Comparison of ENCODE assay signal across 8 cellular contexts in the genomic region with DNA sequence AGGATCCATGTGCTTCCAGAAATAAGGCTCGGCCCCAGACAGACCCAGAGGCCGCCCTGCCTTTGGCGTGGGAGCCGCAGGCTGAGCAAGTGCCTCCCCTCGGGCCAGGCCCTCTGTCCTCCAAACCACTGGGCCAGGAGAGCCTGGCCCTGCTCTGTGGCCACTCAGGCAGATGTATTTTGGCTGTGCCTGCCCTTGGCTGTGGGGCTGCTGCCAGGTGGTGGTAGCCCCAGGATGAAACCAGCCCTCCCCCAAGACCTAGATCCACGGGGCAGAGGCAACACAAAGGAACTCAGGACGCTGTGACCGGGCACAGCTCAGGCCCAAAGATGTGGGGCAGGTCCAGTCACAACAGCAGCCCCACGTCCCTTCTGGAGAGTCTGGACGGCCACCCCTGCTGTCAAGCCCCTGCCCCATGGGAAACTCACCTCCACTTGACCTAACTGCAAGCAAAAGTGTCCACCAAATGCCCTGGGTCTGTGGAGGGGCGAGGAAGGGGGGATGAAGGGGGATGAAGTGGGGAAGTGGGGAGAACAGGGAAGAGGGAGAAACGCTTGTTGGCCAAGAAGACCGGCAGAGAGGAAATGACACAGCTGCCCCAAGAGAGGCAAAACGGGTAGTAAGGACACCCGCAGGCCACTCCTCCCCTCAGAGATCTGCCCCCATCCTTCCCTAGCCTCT. TPM values are rescaled to one million over a fixed set of nuclear protein-coding genes. Genes with fewer than 3 reads are reported as not detected.
DNase-seq lines count a peak whose midpoint lies in the region; ATAC-seq and TF ChIP-seq lines count a peak whose summit lies in the region.

No MANE protein-coding gene starts in this region.

- no peak for TF ChIP-seq EP300 in sigmoid colon (IDR thresholded peaks at IDR 0.05)

- peaks cover 7% of the 10 kb centered on the region for H3F3A ChIP-seq in DOHH2 (ENCODE audit: control insufficient read depth, insufficient read depth)

- TF ChIP-seq POLR2A in esophagus squamous epithelium (IDR thresholded peaks at IDR 0.05) (no peak), sigmoid colon (IDR thresholded peaks at IDR 0.05) (no peak)

- 37 to 43% methylated on average over 5 to 9 of the region's 15 CpGs for WGBS in esophagus squamous epithelium, 2 donors
- WGBS in sigmoid colon, 2 donors = 55 to 82% methylated on average over 15 of the region's 15 CpGs

- H3K36me3 ChIP-seq in DOHH2 (ENCODE audit: control insufficient read depth, low read length) (peaks cover 5% of the 10 kb centered on the region; the same call in 1 of the 2 replicates), RWPE2 (ENCODE audit: low read depth) (peaks cover 22% of the 10 kb centered on the region), esophagus squamous epithelium (peaks cover 0 to 22% (median 0%) of the 10 kb centered on the region in 3 donors), sigmoid colon (peaks cover 0 to 7% (median 0%) of the 10 kb centered on the region in 4 donors)

- H3K4me2 ChIP-seq in DOHH2 (ENCODE audit: low read length) = peak overlapping the region; percentile 77

- H3K4me1 ChIP-seq in DOHH2 (ENCODE audit: control insufficient read depth, low read length) (peaks cover 75% of the 10 kb centered on the region), RWPE2 (ENCODE audit: insufficient read depth, poor library complexity, severe bottlenecking) (peaks cover 9% of the 10 kb centered on the region), esophagus squamous epithelium (peaks cover 21 to 59% (median 21%) of the 10 kb centered on the region in 3 donors), sigmoid colon (peaks cover 0 to 11% (median 7%) of the 10 kb centered on the region in 4 donors)

- H3K9me3 ChIP-seq in DOHH2 (ENCODE audit: control insufficient read depth, insufficient read depth, low read length) (no peaks in the 10 kb centered on the region), RWPE2 (ENCODE audit: severe bottlenecking) (no peaks in the 10 kb centered on the region), esophagus squamous epithelium (no peaks in the 10 kb centered on the region), sigmoid colon (no peaks in the 10 kb centered on the region)

- H3K4me3 ChIP-seq in DOHH2 (ENCODE audit: low read length) = peak overlapping the region; percentile 72
- H3K4me3 ChIP-seq in RWPE2 (ENCODE audit: severe bottlenecking) = no peak overlapping the region
- peak overlapping the region in 3 of 4 donors; percentile 12 to 42 (median 27) for H3K4me3 ChIP-seq in esophagus squamous epithelium
- peak overlapping the region in 2 of 4 donors; percentile 16 to 35 for H3K4me3 ChIP-seq in sigmoid colon

- H3K9me2 ChIP-seq in DOHH2 (replicated peaks; ENCODE audit: control insufficient read depth, low read length) = no peaks in the 10 kb centered on the region

- ATAC-seq in GM21717 (IDR thresholded peaks at IDR 0.05; ENCODE audit: unreplicated experiment) = peak; percentile 24
- no peak for ATAC-seq in RWPE2 (ENCODE audit: low read depth)
- no peak for ATAC-seq in GM21529 (IDR thresholded peaks at IDR 0.05; ENCODE audit: unreplicated experiment)

- intact Hi-C loops in esophagus squamous epithelium (cut with DNase I) (no loop called here), sigmoid colon (cut with DNase I) (no loop called here)

- H3K27me3 ChIP-seq in DOHH2 (ENCODE audit: control insufficient read depth, low read length) (no peaks in the 10 kb centered on the region), RWPE2 (ENCODE audit: insufficient read depth, poor library complexity, severe bottlenecking) (no peaks in the 10 kb centered on the region), esophagus squamous epithelium (no peaks in the 10 kb centered on the region), sigmoid colon (no peaks in the 10 kb centered on the region)

- no peak for TF ChIP-seq CTCF in DOHH2 (IDR thresholded peaks at IDR 0.05; ENCODE audit: low read depth, low read length, poor library complexity, severe bottlenecking)
- TF ChIP-seq CTCF in RWPE2 (IDR thresholded peaks at IDR 0.05; ENCODE audit: poor library complexity, severe bottlenecking) = no peak
- no peak for TF ChIP-seq CTCF in esophagus squamous epithelium (IDR thresholded peaks at IDR 0.05)
- no peak for TF ChIP-seq CTCF in sigmoid colon (IDR thresholded peaks at IDR 0.05)

- H4K20me1 ChIP-seq in DOHH2 (ENCODE audit: control insufficient read depth, insufficient read depth, low read depth, low read length) = no peaks in the 10 kb centered on the region

- DNase-seq in RWPE2 (ENCODE audit: low spot score) (no peak), esophagus squamous epithelium (lab: John Stamatoyannopoulos, UW) (no peak), sigmoid colon (no peak), NCI-H2107 treated with DMSO at 0.1 percent for 48 hours (lab: John Stamatoyannopoulos, UW; ENCODE audit: unreplicated experiment) (no peak), NCI-H524 (lab: John Stamatoyannopoulos, UW) (no peak)

- peak overlapping the region; percentile 76 for H3K27ac ChIP-seq in DOHH2 (ENCODE audit: low read depth, low read length)
- peak overlapping the region; percentile 29 for H3K27ac ChIP-seq in RWPE2 (ENCODE audit: poor library complexity, severe bottlenecking)
- H3K27ac ChIP-seq in esophagus squamous epithelium = peak overlapping the region; percentile 49 to 81 (median 76)
- peak overlapping the region; percentile 49 to 56 (median 52) for H3K27ac ChIP-seq in sigmoid colon

- H3K79me2 ChIP-seq in DOHH2 (ENCODE audit: control insufficient read depth, low read length) = peaks cover 75% of the 10 kb centered on the region

RNA-seq across cellular contexts. Expression of gene PISD, which starts 23.9 kb away (rescaled TPM):
- total RNA-seq in esophagus squamous epithelium (10 to 100 TPM; 21.4 to 34.0 (median 30.6) TPM), sigmoid colon (10 to 100 TPM; 17.3 to 40.3 (median 26.6) TPM)
- 10 to 100 TPM; 10.8 to 29.3 (median 11.6) TPM for polyA plus RNA-seq in sigmoid colon
